In genomic region chr11:117697319-117697718, GRCh38 we compare ENCODE assay signal across 5 cellular contexts.
"Had no signal": no experiment of that assay in that cellular context is flagged by ENCODE, and none has a peak within 500 bp of the region (broad histone marks: within the 10 kb centered on the region; RNA-seq: fewer than 3 reads in every experiment).

No MANE protein-coding gene starts in this region.

- DNase-seq: KBM-7, KG1 had no signal

- H3K4me2 ChIP-seq: KMS-11 had no signal

- FAIRE-seq: HTR-8/SVneo had no signal

- H3K9ac ChIP-seq: KMS-11 had no signal

- H3K27ac ChIP-seq: HL-60, KMS-11 had no signal
